ENCODE assay signal across 8 cellular contexts in genomic region chr21:46227811-46228344, GRCh38.
A peak's percentile ranks its signal among the peaks of the same experiment; 100 is the strongest.
DNase-seq lines count a peak whose midpoint lies in the region; ATAC-seq and TF ChIP-seq lines count a peak whose summit lies in the region.

No MANE protein-coding gene starts in this region.

- no peak for TF ChIP-seq CTCF in HFF-Myc (IDR thresholded peaks at IDR 0.05; ENCODE audit: low read depth, low read length, missing control alignments)
- no peak for TF ChIP-seq CTCF in WI38 (IDR thresholded peaks at IDR 0.05; ENCODE audit: low read depth, low read length)

- ATAC-seq in GM21737 (IDR thresholded peaks at IDR 0.05; ENCODE audit: unreplicated experiment) (no peak), GM18873 (IDR thresholded peaks at IDR 0.05; ENCODE audit: low FRiP score, unreplicated experiment) (no peak), HG03108 (IDR thresholded peaks at IDR 0.05; ENCODE audit: unreplicated experiment) (no peak)

- H3K4me3 ChIP-seq in HFF-Myc (replicated peaks; ENCODE audit: low read depth, low read length) (peak overlapping the region; percentile 88), WI38 (ENCODE audit: low read depth, low read length) (peak overlapping the region; percentile 91), skeletal muscle cell (ENCODE audit: low read depth, low read length) (peak overlapping the region; percentile 79)

- DNase-seq in HFF-Myc (ENCODE audit: extremely low read depth, low read depth) (no peak), globus pallidus (ENCODE audit: low spot score) (peak; percentile 36), skeletal muscle cell (ENCODE audit: low read depth) (no peak), NCI-H2029 treated with DMSO at 0.1 percent for 48 hours (lab: John Stamatoyannopoulos, UW) (no peak)
